In the genomic region with DNA sequence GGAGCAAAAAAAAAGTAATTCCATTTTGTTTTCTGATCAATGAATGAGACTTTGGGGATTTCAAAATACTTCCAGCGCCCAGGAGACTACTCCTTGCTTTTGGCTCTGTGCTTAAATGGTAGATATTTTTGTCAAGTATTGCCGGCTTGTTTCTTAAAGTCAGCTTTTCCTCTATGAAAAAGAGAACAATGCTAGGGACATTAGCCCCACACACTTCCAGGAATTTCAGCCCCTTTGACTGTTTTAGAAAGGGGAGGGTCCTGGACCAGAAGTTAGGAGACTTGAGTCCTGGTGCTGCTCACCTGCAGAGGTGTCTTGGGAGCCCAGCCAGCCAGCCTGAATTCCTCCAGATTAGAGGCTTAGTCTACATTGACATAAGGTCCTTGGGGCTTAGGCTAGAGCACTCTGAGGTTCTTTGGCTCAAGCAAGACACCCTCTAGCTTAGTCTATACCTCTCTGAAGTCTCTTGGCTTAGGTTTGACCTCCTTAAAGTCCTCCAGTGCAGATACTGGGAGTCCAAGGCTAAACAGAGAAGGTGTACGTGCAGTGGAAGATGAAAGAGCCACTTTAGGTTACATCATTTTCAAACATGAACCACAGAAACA, we compare ENCODE assay signal across 8 cellular contexts. TPM values are rescaled to one million over a fixed set of nuclear protein-coding genes. Genes with fewer than 3 reads are reported as not detected.
DNase-seq lines count a peak whose midpoint lies in the region; ATAC-seq and TF ChIP-seq lines count a peak whose summit lies in the region.

No MANE protein-coding gene starts in this region.

- H3K9me3 ChIP-seq in AG04450 (ENCODE audit: control insufficient read depth, insufficient read depth, low read length): no peaks in the 10 kb centered on the region
- H3K9me3 ChIP-seq in muscle layer of duodenum (ENCODE audit: control insufficient read depth in 1 of 2, low read length in 2 of 2): no peaks in the 10 kb centered on the region

- peak overlapping the region; percentile 89 for H3K4me3 ChIP-seq in AG04450 (ENCODE audit: low read depth, low read length)
- peak overlapping the region; percentile 78 for H3K4me3 ChIP-seq in LNCaP clone FGC (ENCODE audit: low read depth, low read length)
- H3K4me3 ChIP-seq in cardiac fibroblast (replicated peaks in 1 of 2; ENCODE audit: low read depth in 2 of 2, low read length in 2 of 2): peak overlapping the region; percentile 84 to 90
- peak overlapping the region; percentile 69 to 78 for H3K4me3 ChIP-seq in muscle layer of duodenum (ENCODE audit: low read depth in 1 of 2, low read length in 2 of 2)

- TF ChIP-seq CTCF in AG04450 (IDR thresholded peaks at IDR 0.05; ENCODE audit: low read depth, low read length) (no peak), LNCaP clone FGC (IDR thresholded peaks at IDR 0.05; ENCODE audit: control insufficient read depth, extremely low read depth, insufficient read depth) (no peak), cardiac fibroblast (IDR thresholded peaks at IDR 0.05; ENCODE audit: low read depth, low read length) (no peak), GM10266 (IDR thresholded peaks at IDR 0.05; ENCODE audit: control insufficient read depth, insufficient read depth, low read depth, missing control alignments) (no peak)

- POLR2A ChIA-PET in AG04450 (lab: Yijun Ruan, JAX): interaction anchor here (0.8 to 2.2 kb wide), 2 partner anchors 28 to 46 kb away, joined by 5 to 9 read pairs; no protein-coding TSS in a partner anchor

- peaks cover 18 to 46% of the 10 kb centered on the region in 2 donors for H3K4me1 ChIP-seq in muscle layer of duodenum (ENCODE audit: control insufficient read depth in 1 of 2, insufficient read depth in 2 of 2, low read length in 2 of 2)

- no peak for ATAC-seq in HG03520 (IDR thresholded peaks at IDR 0.05; ENCODE audit: unreplicated experiment)

- CTCF ChIA-PET in AG04450 (lab: Charles Lee): interaction anchor here (1.4 to 2.0 kb wide), 4 partner anchors 12 to 94 kb away, joined by 3 to 7 read pairs (median 6); no protein-coding TSS in a partner anchor

- DNase-seq in AG04450 (ENCODE audit: low read depth, low spot score) (no peak), LNCaP clone FGC (ENCODE audit: low read depth) (no peak), cardiac fibroblast (ENCODE audit: low read depth in 2 of 2) (no peak), GM10266 (ENCODE audit: extremely low spot score) (no peak)
- DNase-seq in activated effector memory CD4-positive, alpha-beta T cell treated with anti-CD3 and anti-CD28 coated beads, Interleukin-2, amount 50 U/mL, for 16 hours: no peak
- DNase-seq in activated CD4-positive, CD25-positive, alpha-beta regulatory T cell treated with anti-CD3 and anti-CD28 coated beads, Interleukin-2, amount 50 U/mL, for 72 hours: no peak

- H3K27me3 ChIP-seq in AG04450 (ENCODE audit: control insufficient read depth, insufficient read depth, low read length) (peaks cover 29% of the 10 kb centered on the region), muscle layer of duodenum (ENCODE audit: low read depth, low read length) (no peaks in the 10 kb centered on the region)

- H3K27ac ChIP-seq in AG04450 (ENCODE audit: low read depth, low read length): no peak overlapping the region
- peak overlapping the region; percentile 91 for H3K27ac ChIP-seq in muscle layer of duodenum (ENCODE audit: low read length)

- no peaks in the 10 kb centered on the region for H3K36me3 ChIP-seq in muscle layer of duodenum (ENCODE audit: control insufficient read depth in 1 of 2, insufficient read depth in 2 of 2, low read length in 2 of 2)

RNA-seq across cellular contexts. Expression of a gene that starts 1.6 kb away (rescaled TPM):
- polyA plus RNA-seq in AG04450 (2011; rRNA removed): 21.5 and 24.9 TPM in 2 replicates
- polyA minus RNA-seq in AG04450 (2011; rRNA and poly(A)+ RNA removed): 33.4 and 38.2 TPM in 2 replicates
